In the genomic region with DNA sequence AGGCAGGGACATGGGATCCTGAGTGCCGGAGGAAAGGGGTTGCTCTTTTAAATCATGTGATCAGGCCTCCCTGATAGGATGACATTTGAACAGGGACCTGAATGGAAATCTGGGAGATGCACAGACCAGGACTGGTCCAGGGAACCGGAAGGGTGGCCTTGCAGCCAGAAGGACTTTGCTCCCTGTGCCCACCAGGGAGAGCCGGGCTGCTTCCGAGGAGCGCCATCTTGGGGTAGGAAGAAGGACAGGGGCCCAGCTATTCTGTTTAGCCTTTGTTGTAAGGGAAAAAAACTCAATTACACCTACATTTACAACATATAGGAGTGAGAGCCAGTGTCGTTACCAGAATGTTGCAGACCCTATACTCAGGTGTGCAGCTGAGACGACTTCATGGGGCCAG, we compare ENCODE assay signal across 15 cellular contexts. TPM values are rescaled to one million over a fixed set of nuclear protein-coding genes. Genes with fewer than 3 reads are reported as not detected.
DNase-seq lines count a peak whose midpoint lies in the region; ATAC-seq and TF ChIP-seq lines count a peak whose summit lies in the region.
"Had no signal": no experiment of that assay in that cellular context is flagged by ENCODE, and none has a peak within 500 bp of the region (broad histone marks: within the 10 kb centered on the region; RNA-seq: fewer than 3 reads in every experiment).

No MANE protein-coding gene starts in this region.

- intact Hi-C loops in A673 (cut with micrococcal nuclease; ENCODE audit: unreplicated experiment): no loop called here

- H2AK5ac ChIP-seq in H9 (ENCODE audit: insufficient read length, low read length): no peak overlapping the region

- no peak overlapping the region for H3T11ph ChIP-seq in H9 (ENCODE audit: low read length)

- H2BK12ac ChIP-seq in H9 (ENCODE audit: insufficient read length, low read depth, low read length): no peak overlapping the region

- H3K4me3 ChIP-seq in A673 (ENCODE audit: low read depth, low read length, poor library complexity, severe bottlenecking): no peak overlapping the region
- no peak overlapping the region for H3K4me3 ChIP-seq in NT2/D1 (ENCODE audit: insufficient read length, low read depth)
- H3K4me3 ChIP-seq in iPS DF 6.9 (ENCODE audit: low read length): no peak overlapping the region

- H3K9me3 ChIP-seq in A673 (ENCODE audit: low read depth, low read length, poor library complexity, severe bottlenecking) (no peaks in the 10 kb centered on the region), H9 (ENCODE audit: control insufficient read depth, low read depth, low read length) (no peaks in the 10 kb centered on the region), NT2/D1 (ENCODE audit: insufficient read depth, low read length) (peaks cover 11% of the 10 kb centered on the region; the same call in 1 of the 2 replicates), iPS DF 6.9 (ENCODE audit: control insufficient read depth, insufficient read depth, low read length) (no peaks in the 10 kb centered on the region)

- no peak overlapping the region for H3K4ac ChIP-seq in H9 (ENCODE audit: low read depth, low read length)

- peaks cover 23 to 27% (median 25%) of the 10 kb centered on the region in 3 experiments for H3K36me3 Mint-ChIP-seq in H9 (ENCODE audit: insufficient read depth in 1 of 3, low read depth in 3 of 3)

- H3K4me1 Mint-ChIP-seq in H9: peaks cover 25 to 34% of the 10 kb centered on the region in 2 experiments
- H3K4me1 Mint-ChIP-seq: activated CD4-positive, alpha-beta T cell treated with anti-CD3 and anti-CD28 coated beads, Interleukin-2, amount 10 ng/mL, durations not matched to agents 7 days and 5 days; naive thymus-derived CD8-positive, alpha-beta T cell had no signal

- H2BK120ac ChIP-seq in H9 (ENCODE audit: low read depth, low read length, poor library complexity, severe bottlenecking): no peak overlapping the region

- TF ChIP-seq POLR2A in GM18505 (IDR thresholded peaks at IDR 0.05; ENCODE audit: borderline replicate concordance, extremely low read depth, insufficient read depth, insufficient read length): no peak

- no peak overlapping the region for H4K91ac ChIP-seq in H9 (ENCODE audit: insufficient read length, low read depth, low read length)

- no peak overlapping the region for H2BK15ac ChIP-seq in H9 (ENCODE audit: low read depth, low read length)

- no TSS peak for BruUV-seq in A673 (replicated peaks; lab: Mats Ljungman, UMichigan)

- H3K79me1 ChIP-seq in H9 (ENCODE audit: insufficient read depth, low read depth, low read length, poor library complexity, severe bottlenecking): no peaks in the 10 kb centered on the region

- H2BK5ac ChIP-seq in H9 (ENCODE audit: insufficient read length, low read length): no peak overlapping the region

- H3K18ac ChIP-seq in H9 (ENCODE audit: insufficient read length, low read depth, low read length): no peak overlapping the region

- no peak overlapping the region for H3K4me3 Mint-ChIP-seq in H9
- H3K4me3 Mint-ChIP-seq: activated CD4-positive, alpha-beta T cell treated with anti-CD3 and anti-CD28 coated beads, Interleukin-2, amount 10 ng/mL, durations not matched to agents 7 days and 5 days; activated T-cell treated with anti-CD3 and anti-CD28 coated beads, Interleukin-2, amount 50 U/mL, for 4 hours; naive thymus-derived CD8-positive, alpha-beta T cell had no signal

- H3K56ac ChIP-seq in H9 (ENCODE audit: insufficient read length, low read depth, low read length): no peak overlapping the region

- no peak overlapping the region for H2AFZ ChIP-seq in H9 (ENCODE audit: low read length)

- no peak overlapping the region for H3K14ac ChIP-seq in H9 (ENCODE audit: insufficient read depth, low read length)

- H4K5ac ChIP-seq in H9 (ENCODE audit: insufficient read length, low read depth, low read length): no peak overlapping the region

- no peak overlapping the region for H3K4me2 ChIP-seq in H9 (ENCODE audit: insufficient read depth, insufficient read length, low read length)

- in situ Hi-C loops in GM13976 (cut with MboI; ENCODE audit: low sequenced_read_pairs, unreplicated experiment): no loop called here

- peaks cover 2% of the 10 kb centered on the region for H3K27me3 ChIP-seq in A673 (replicated peaks; ENCODE audit: insufficient read depth, low read depth, low read length, poor library complexity)
- no peaks in the 10 kb centered on the region; the same call in 1 of the 2 replicates for H3K27me3 ChIP-seq in H9 (ENCODE audit: insufficient read depth, low read length)
- no peaks in the 10 kb centered on the region for H3K27me3 ChIP-seq in NT2/D1 (ENCODE audit: insufficient read depth, insufficient read length)
- no peaks in the 10 kb centered on the region for H3K27me3 ChIP-seq in iPS DF 6.9 (ENCODE audit: control insufficient read depth, insufficient read depth, low read length)

- CTCF ChIA-PET in A673 (lab: Charles Lee): interaction anchor here (1.0 kb wide), 1 partner anchor 70 kb away, joined by 5 read pairs; no protein-coding TSS in a partner anchor

- H4K20me1 ChIP-seq in H9 (ENCODE audit: control insufficient read depth, insufficient read depth, insufficient read length): no peaks in the 10 kb centered on the region

- POLR2A ChIA-PET in A673 (lab: Charles Lee; ENCODE audit: low non-redundant PET): no interaction called here

- H3K23ac ChIP-seq in H9 (ENCODE audit: insufficient read length, low read depth, low read length): no peak overlapping the region

- DNase-seq in A673 (ENCODE audit: low spot score) (peak; percentile 21), H9 (peak; percentile 70), NT2/D1 (ENCODE audit: low read depth, low spot score) (peak; percentile 30), iPS DF 6.9 (ENCODE audit: low read depth, low spot score) (peak; percentile 27), dedifferentiated amniotic fluid mesenchymal stem cell (ENCODE audit: extremely low spot score) (no peak), GM13976 (ENCODE audit: low spot score) (no peak)
- DNase-seq: activated CD4-positive, alpha-beta T cell treated with anti-CD3 and anti-CD28 coated beads, Interleukin-2, amount 10 ng/mL, durations not matched to agents 7 days and 5 days; activated T-cell treated with anti-CD3 and anti-CD28 coated beads, Interleukin-2, amount 50 U/mL, for 4 hours; amniotic stem cell; left ventricle myocardium superior; naive thymus-derived CD8-positive, alpha-beta T cell; NCI-H510A treated with DMSO at 0.1 percent for 48 hours; substantia nigra had no signal

- H3K27ac ChIP-seq in A673 (ENCODE audit: low read depth, low read length, poor library complexity, severe bottlenecking) (no peak overlapping the region), H9 (ENCODE audit: insufficient read length, low read depth, low read length) (no peak overlapping the region), iPS DF 6.9 (ENCODE audit: low read length) (no peak overlapping the region)

- 0 out of 7 replicates have a peak overlapping the region, but pooled peaks of 1 of the 3 experiments have one; percentile 56 for H3K27ac Mint-ChIP-seq in H9
- H3K27ac Mint-ChIP-seq: activated CD4-positive, alpha-beta T cell treated with anti-CD3 and anti-CD28 coated beads, Interleukin-2, amount 10 ng/mL, durations not matched to agents 7 days and 5 days; naive thymus-derived CD8-positive, alpha-beta T cell had no signal

- no peaks in the 10 kb centered on the region for H3K36me3 ChIP-seq in A673 (ENCODE audit: insufficient read depth, low read length, poor library complexity, severe bottlenecking)
- H3K36me3 ChIP-seq in NT2/D1 (ENCODE audit: insufficient read depth, insufficient read length, low read length): peaks cover 4% of the 10 kb centered on the region
- peaks cover 5% of the 10 kb centered on the region; the same call in 1 of the 2 replicates for H3K36me3 ChIP-seq in iPS DF 6.9 (ENCODE audit: control insufficient read depth, insufficient read depth, low read length)

- H3K79me2 ChIP-seq in H9 (ENCODE audit: insufficient read depth, low read length): no peaks in the 10 kb centered on the region; the same call in 1 of the 2 replicates

- peak; percentile 59 for TF ChIP-seq CTCF in A673 (conservative IDR thresholded peaks at IDR 0.05; ENCODE audit: low read depth, low read length)
- peak; percentile 78 for TF ChIP-seq CTCF in H9 (conservative IDR thresholded peaks at IDR 0.05)
- TF ChIP-seq CTCF in GM13976 (IDR thresholded peaks at IDR 0.05; ENCODE audit: borderline replicate concordance, control extremely low read depth, extremely low read depth, insufficient read depth, missing control alignments): no peak

- no peak for ATAC-seq in GM21717 (IDR thresholded peaks at IDR 0.05; ENCODE audit: unreplicated experiment)
- ATAC-seq in GM18505 (IDR thresholded peaks at IDR 0.05; ENCODE audit: unreplicated experiment): no peak
- ATAC-seq: activated T-cell treated with anti-CD3 and anti-CD28 coated beads, Interleukin-2, amount 50 U/mL, for 4 hours; left ventricle myocardium superior; naive thymus-derived CD8-positive, alpha-beta T cell had no signal

- H3K9ac ChIP-seq in H9 (ENCODE audit: extremely low read depth, insufficient read length, low read length): no peak overlapping the region
- no peak overlapping the region for H3K9ac ChIP-seq in NT2/D1 (ENCODE audit: insufficient read length, low read depth)

- H3K23me2 ChIP-seq in H9 (ENCODE audit: insufficient read length, low read depth, low read length, poor library complexity, severe bottlenecking): no peaks in the 10 kb centered on the region

- no CpG with 5 or more reads among the region's 7 CpGs for WGBS in H9 (ENCODE audit: extremely low coverage, insufficient read length, low lambda C conversion rate)
- no CpG with 5 or more reads among the region's 7 CpGs for WGBS in iPS DF 6.9 (ENCODE audit: insufficient coverage, insufficient read length)

- peaks cover 0 to 12% of the 10 kb centered on the region in 2 experiments; a peak in 3 of 5 replicates for H3K9me3 Mint-ChIP-seq in H9
- H3K9me3 Mint-ChIP-seq: activated T-cell treated with anti-CD3 and anti-CD28 coated beads, Interleukin-2, amount 50 U/mL, for 4 hours had no signal

- H3K4me1 ChIP-seq in A673 (ENCODE audit: insufficient read depth, low read length, poor library complexity, severe bottlenecking): no peaks in the 10 kb centered on the region
- peaks cover 3% of the 10 kb centered on the region; the same call in 1 of the 2 replicates for H3K4me1 ChIP-seq in H9 (ENCODE audit: insufficient read depth, low read length)
- H3K4me1 ChIP-seq in NT2/D1 (ENCODE audit: insufficient read depth, insufficient read length): peaks cover 7% of the 10 kb centered on the region
- peaks cover 3% of the 10 kb centered on the region; the same call in 1 of the 2 replicates for H3K4me1 ChIP-seq in iPS DF 6.9 (ENCODE audit: control insufficient read depth, insufficient read depth, low read length)

- H3K27me3 Mint-ChIP-seq in H9 (ENCODE audit: low read depth): peaks cover 2% of the 10 kb centered on the region; the same call in 1 of the 2 replicates

- H2BK20ac ChIP-seq in H9 (ENCODE audit: low read depth, low read length, poor library complexity, severe bottlenecking): no peak overlapping the region

- H4K8ac ChIP-seq in H9 (replicated peaks; ENCODE audit: insufficient read length, low read depth, low read length): no peak overlapping the region

RNA-seq across cellular contexts. Expression of gene KLHDC7A, which starts 5.5 kb away (rescaled TPM):
- not detected in 2 replicates for total RNA-seq in A673 (2021)
- 11.4 and 11.6 TPM in 2 replicates for total RNA-seq in H9 (2021)
- total RNA-seq: activated CD4-positive, alpha-beta T cell treated with anti-CD3 and anti-CD28 coated beads, Interleukin-2, amount 10 ng/mL, durations not matched to agents 7 days and 5 days; activated T-cell treated with anti-CD3 and anti-CD28 coated beads, Interleukin-2, amount 50 U/mL, for 4 hours; left ventricle myocardium superior; naive thymus-derived CD8-positive, alpha-beta T cell had no signal

Comparison
In these comparisons a context has a peak if more than half of its experiments do, and no peak if none do; other contexts are left out.
1. DNase-seq: peak in A673 (single experiment), H9 (single experiment), NT2/D1 (single experiment) and iPS DF 6.9 (single experiment); none in dedifferentiated amniotic fluid mesenchymal stem cell (single experiment) and GM13976 (single experiment).
2. RNA of gene KLHDC7A, which starts 5.5 kb away (total RNA-seq): 11.4 to 11.6 TPM in H9; not detected in A673; every median in the first group is over 10 times any median in the second.